ENCODE assay signal across 13 cellular contexts in the genomic region with DNA sequence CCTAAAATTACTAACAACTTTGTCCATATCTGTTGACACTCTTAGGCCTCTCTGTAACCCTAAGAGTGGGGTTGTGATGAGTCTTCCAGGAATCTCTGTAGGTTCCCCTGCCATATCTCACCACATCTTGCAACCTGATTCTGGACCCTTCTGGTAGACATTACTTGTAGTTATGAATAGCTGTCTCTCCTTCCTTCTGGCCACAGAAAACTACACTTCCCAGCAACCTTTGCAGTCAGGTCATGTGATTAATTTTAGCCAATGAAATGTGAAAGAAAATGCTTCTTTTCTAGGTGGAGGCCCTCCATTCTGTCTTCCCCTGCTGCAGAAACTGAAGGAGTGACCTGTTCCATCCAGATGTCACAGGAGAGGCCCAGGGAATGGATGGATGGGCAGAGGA.
DNase-seq lines count a peak whose midpoint lies in the region; ATAC-seq and TF ChIP-seq lines count a peak whose summit lies in the region.
"Had no signal": no experiment of that assay in that cellular context is flagged by ENCODE, and none has a peak within 500 bp of the region (broad histone marks: within the 10 kb centered on the region; RNA-seq: fewer than 3 reads in every experiment).

No MANE protein-coding gene starts in this region.

- no peaks in the 10 kb centered on the region for H3K9me1 ChIP-seq in IMR-90 (ENCODE audit: insufficient read depth, low read length)

- no peak overlapping the region for H3K4me2 ChIP-seq in IMR-90 (ENCODE audit: low read depth, low read length)

- H3K36me3 ChIP-seq in IMR-90 (ENCODE audit: control insufficient read depth, insufficient read depth, low read length): no peaks in the 10 kb centered on the region
- H3K36me3 ChIP-seq: colonic mucosa had no signal

- no peaks in the 10 kb centered on the region for H3K27me3 ChIP-seq in IMR-90 (ENCODE audit: control insufficient read depth, insufficient read depth, low read length)
- H3K27me3 ChIP-seq: colonic mucosa, stomach had no signal

- no peak overlapping the region for H2BK120ac ChIP-seq in IMR-90 (ENCODE audit: low read depth, low read length)

- H4K91ac ChIP-seq in IMR-90 (ENCODE audit: insufficient read depth, low read depth, low read length): no peak overlapping the region

- H3K4me3 ChIP-seq in IMR-90 (ENCODE audit: insufficient read depth, low read depth, low read length): no peak overlapping the region
- H3K4me3 ChIP-seq: colonic mucosa, stomach had no signal

- DNase-seq in activated T-cell treated with anti-CD3 and anti-CD28 coated beads, Interleukin-2, amount 50 U/mL, for 72 hours: peak in 1 of 2 donors; percentile 12
- no peak for DNase-seq in activated T-cell treated with anti-CD3 and anti-CD28 coated beads, Interleukin-2, amount 50 U/mL, for 1 hour
- DNase-seq in IMR-90 (peak; percentile 2), NCI-H2196 (lab: John Stamatoyannopoulos, UW; ENCODE audit: unreplicated experiment) (no peak), NCI-H2171 treated with DMSO at 0.1 percent for 48 hours (lab: John Stamatoyannopoulos, UW) (no peak)
- DNase-seq in activated CD8-positive, alpha-beta T cell treated with anti-CD3 and anti-CD28 coated beads, Interleukin-2, amount 10 ng/mL, durations not matched to agents 7 days and 5 days: no peak
- DNase-seq in natural killer cell treated with Interleukin-12 subunit alpha and Interleukin-12 subunit beta and Interleukin-15 and Interleukin-18, amount 100 ng/mL, for 72 hours (ENCODE audit: low spot score): no peak
- DNase-seq: colonic mucosa; NCI-H1417; stimulated activated CD4-positive, alpha-beta T cell treated with anti-CD3 and anti-CD28 coated beads, Interleukin-1b, Interleukin-23, amount 100 ng/mL, for 48 hours; stomach had no signal

- no peak for TF ChIP-seq CTCF in IMR-90 (conservative IDR thresholded peaks at IDR 0.05; ENCODE audit: low read depth, low read length)

- no peaks in the 10 kb centered on the region for H4K20me1 ChIP-seq in IMR-90 (ENCODE audit: insufficient read depth, low read length)

- peaks cover 7% of the 10 kb centered on the region for H3K4me1 Mint-ChIP-seq in activated T-cell treated with anti-CD3 and anti-CD28 coated beads, Interleukin-2, amount 50 U/mL, for 72 hours (ENCODE audit: low read depth)
- peaks cover 9% of the 10 kb centered on the region for H3K4me1 Mint-ChIP-seq in activated CD8-positive, alpha-beta T cell treated with anti-CD3 and anti-CD28 coated beads, Interleukin-2, amount 10 ng/mL, durations not matched to agents 7 days and 5 days (ENCODE audit: low read depth)
- peaks cover 64 to 66% of the 10 kb centered on the region in 2 donors for H3K4me1 Mint-ChIP-seq in natural killer cell treated with Interleukin-12 subunit alpha and Interleukin-12 subunit beta and Interleukin-15 and Interleukin-18, amount 100 ng/mL, for 72 hours (ENCODE audit: low read depth in 2 of 2)

- no peak overlapping the region for H2AK9ac ChIP-seq in IMR-90 (replicated peaks; ENCODE audit: low read depth, low read length, poor library complexity)

- H3K36me3 Mint-ChIP-seq in activated T-cell treated with anti-CD3 and anti-CD28 coated beads, Interleukin-2, amount 50 U/mL, for 72 hours (ENCODE audit: insufficient read depth in 2 of 2): peaks cover 9 to 34% of the 10 kb centered on the region in 2 donors
- H3K36me3 Mint-ChIP-seq in activated CD8-positive, alpha-beta T cell treated with anti-CD3 and anti-CD28 coated beads, Interleukin-2, amount 10 ng/mL, durations not matched to agents 7 days and 5 days (ENCODE audit: low read depth): peaks cover 58% of the 10 kb centered on the region
- H3K36me3 Mint-ChIP-seq in natural killer cell treated with Interleukin-12 subunit alpha and Interleukin-12 subunit beta and Interleukin-15 and Interleukin-18, amount 100 ng/mL, for 72 hours: peaks cover 36% of the 10 kb centered on the region

- H4K5ac ChIP-seq in IMR-90 (ENCODE audit: low read depth, low read length): no peak overlapping the region

- no peak for TF ChIP-seq RAD21 in IMR-90 (IDR thresholded peaks at IDR 0.05; ENCODE audit: low read length)

- no peaks in the 10 kb centered on the region for H3K79me1 ChIP-seq in IMR-90 (ENCODE audit: low read depth in 1 of 2, low read length in 2 of 2)

- H3K27ac Mint-ChIP-seq in activated T-cell treated with anti-CD3 and anti-CD28 coated beads, Interleukin-2, amount 50 U/mL, for 72 hours: peak overlapping the region; percentile 36
- H3K27ac Mint-ChIP-seq in activated CD8-positive, alpha-beta T cell treated with anti-CD3 and anti-CD28 coated beads, Interleukin-2, amount 10 ng/mL, durations not matched to agents 7 days and 5 days: peak overlapping the region; percentile 11
- H3K27ac Mint-ChIP-seq in natural killer cell treated with Interleukin-12 subunit alpha and Interleukin-12 subunit beta and Interleukin-15 and Interleukin-18, amount 100 ng/mL, for 72 hours: peak overlapping the region; percentile 17 to 82

- in situ Hi-C loops in IMR-90 (cut with MboI; ENCODE audit: low sequenced_read_pairs): no loop called here

- no peak for TF ChIP-seq POLR2A in IMR-90 (IDR thresholded peaks at IDR 0.05; ENCODE audit: low read depth, low read length)

- H3K4me3 Mint-ChIP-seq in activated T-cell treated with anti-CD3 and anti-CD28 coated beads, Interleukin-2, amount 50 U/mL, for 72 hours: no peak overlapping the region
- H3K4me3 Mint-ChIP-seq in activated CD8-positive, alpha-beta T cell treated with anti-CD3 and anti-CD28 coated beads, Interleukin-2, amount 10 ng/mL, durations not matched to agents 7 days and 5 days: no peak overlapping the region
- peak overlapping the region; percentile 62 for H3K4me3 Mint-ChIP-seq in natural killer cell treated with Interleukin-12 subunit alpha and Interleukin-12 subunit beta and Interleukin-15 and Interleukin-18, amount 100 ng/mL, for 72 hours
- H3K4me3 Mint-ChIP-seq: T-cell had no signal

- H4K8ac ChIP-seq in IMR-90 (ENCODE audit: low read depth in 2 of 2, low read length in 2 of 2): no peak overlapping the region

- intact Hi-C loops in IMR-90 (cut with micrococcal nuclease): loop anchor here (5.0 kb wide), 1 partner anchor 270 kb away; no protein-coding TSS in a partner anchor

- no peak overlapping the region for H3K9ac ChIP-seq in IMR-90 (ENCODE audit: low read depth, low read length)

- no peak overlapping the region for H2BK5ac ChIP-seq in IMR-90 (ENCODE audit: low read depth, low read length, poor library complexity, severe bottlenecking)

- CTCF ChIA-PET in IMR-90 (lab: Yijun Ruan, JAX): no interaction called here
- CTCF ChIA-PET in activated CD8-positive, alpha-beta T cell treated with anti-CD3 and anti-CD28 coated beads, Interleukin-2, amount 10 ng/mL, durations not matched to agents 7 days and 5 days (lab: Charles Lee): no interaction called here

- no peaks in the 10 kb centered on the region for H3K9me3 Mint-ChIP-seq in activated T-cell treated with anti-CD3 and anti-CD28 coated beads, Interleukin-2, amount 50 U/mL, for 72 hours
- no peaks in the 10 kb centered on the region for H3K9me3 Mint-ChIP-seq in activated CD8-positive, alpha-beta T cell treated with anti-CD3 and anti-CD28 coated beads, Interleukin-2, amount 10 ng/mL, durations not matched to agents 7 days and 5 days (ENCODE audit: insufficient read depth)
- no peaks in the 10 kb centered on the region for H3K9me3 Mint-ChIP-seq in natural killer cell treated with Interleukin-12 subunit alpha and Interleukin-12 subunit beta and Interleukin-15 and Interleukin-18, amount 100 ng/mL, for 72 hours
- H3K9me3 Mint-ChIP-seq: T-cell had no signal

- POLR2A ChIA-PET in IMR-90 (lab: Charles Lee; ENCODE audit: unreplicated experiment): no interaction called here
- POLR2A ChIA-PET in activated CD8-positive, alpha-beta T cell treated with anti-CD3 and anti-CD28 coated beads, Interleukin-2, amount 10 ng/mL, durations not matched to agents 7 days and 5 days (lab: Charles Lee): no interaction called here

- H3K23ac ChIP-seq in IMR-90 (ENCODE audit: low read depth, low read length): no peak overlapping the region

- no peak overlapping the region for H2BK20ac ChIP-seq in IMR-90 (ENCODE audit: low read depth, low read length)

- dilution Hi-C loops in IMR-90 (cut with HindIII; ENCODE audit: low sequenced_read_pairs, unreplicated experiment): no loop called here

- H3K27ac ChIP-seq in IMR-90 (ENCODE audit: insufficient read depth, low read length): no peak overlapping the region
- H3K27ac ChIP-seq: colonic mucosa, stomach had no signal

- H2AFZ ChIP-seq in IMR-90 (replicated peaks; ENCODE audit: low read length, poor library complexity): no peak overlapping the region

- no peaks in the 10 kb centered on the region for H3K9me3 ChIP-seq in IMR-90 (ENCODE audit: control insufficient read depth, insufficient read depth, low read length)
- H3K9me3 ChIP-seq: colonic mucosa, stomach had no signal

- peak in 1 of 2 donors; percentile 51 for ATAC-seq in activated T-cell treated with anti-CD3 and anti-CD28 coated beads, Interleukin-2, amount 50 U/mL, for 72 hours (replicated peaks in 1 of 2)
- ATAC-seq in IMR-90 (ENCODE audit: low read depth): no peak
- ATAC-seq in activated CD8-positive, alpha-beta T cell treated with anti-CD3 and anti-CD28 coated beads, Interleukin-2, amount 10 ng/mL, durations not matched to agents 7 days and 5 days: no peak
- peak; percentile 50 to 69 for ATAC-seq in natural killer cell treated with Interleukin-12 subunit alpha and Interleukin-12 subunit beta and Interleukin-15 and Interleukin-18, amount 100 ng/mL, for 72 hours
- no peak for ATAC-seq in HG02884 (IDR thresholded peaks at IDR 0.05; ENCODE audit: unreplicated experiment)

- H2AK5ac ChIP-seq in IMR-90 (ENCODE audit: low read depth, low read length): no peak overlapping the region

- no peak overlapping the region for H3K56ac ChIP-seq in IMR-90 (ENCODE audit: extremely low read depth, insufficient read depth, low read length)

- no peak overlapping the region for H2BK15ac ChIP-seq in IMR-90 (ENCODE audit: low read depth, low read length)

- H3K18ac ChIP-seq in IMR-90 (ENCODE audit: low read depth, low read length): no peak overlapping the region

- H3K4ac ChIP-seq in IMR-90 (ENCODE audit: low read depth, low read length): no peak overlapping the region

- no TSS peak for BruUV-seq in IMR-90 (replicated peaks; lab: Mats Ljungman, UMichigan)

- no peak overlapping the region for H3K14ac ChIP-seq in IMR-90 (replicated peaks; ENCODE audit: low read depth, low read length)

- no peaks in the 10 kb centered on the region for H3K27me3 Mint-ChIP-seq in activated T-cell treated with anti-CD3 and anti-CD28 coated beads, Interleukin-2, amount 50 U/mL, for 72 hours (ENCODE audit: low read depth)
- H3K27me3 Mint-ChIP-seq in activated CD8-positive, alpha-beta T cell treated with anti-CD3 and anti-CD28 coated beads, Interleukin-2, amount 10 ng/mL, durations not matched to agents 7 days and 5 days (ENCODE audit: low read depth): no peaks in the 10 kb centered on the region
- H3K27me3 Mint-ChIP-seq in natural killer cell treated with Interleukin-12 subunit alpha and Interleukin-12 subunit beta and Interleukin-15 and Interleukin-18, amount 100 ng/mL, for 72 hours: no peaks in the 10 kb centered on the region
- H3K27me3 Mint-ChIP-seq: T-cell had no signal

- H3K4me1 ChIP-seq in IMR-90 (ENCODE audit: control insufficient read depth, insufficient read depth, low read length): no peaks in the 10 kb centered on the region
- H3K4me1 ChIP-seq: colonic mucosa, stomach had no signal

TF ChIP-seq in IMR-90, 13 proteins besides CTCF, POLR2A, EP300 and RAD21 (continues in another document):
- TF ChIP-seq RFX5 (IDR thresholded peaks at IDR 0.05; ENCODE audit: low read depth, low read length): no peak

Comparison
In these comparisons a context has a peak if more than half of its experiments do, and no peak if none do; other contexts are left out.
1. ATAC-seq: peak in natural killer cell treated with Interleukin-12 subunit alpha and Interleukin-12 subunit beta and Interleukin-15 and Interleukin-18, amount 100 ng/mL, for 72 hours (2 of 2); none in IMR-90 (single experiment), activated CD8-positive, alpha-beta T cell treated with anti-CD3 and anti-CD28 coated beads, Interleukin-2, amount 10 ng/mL, durations not matched to agents 7 days and 5 days (single experiment) and HG02884 (single experiment).
2. Peak in every context shown above with its lines, with median percentiles within 50 percentile points of each other: H3K27ac Mint-ChIP-seq.